In genomic region chr16:5709889-5710288, GRCh38 we compare ENCODE assay signal across 14 cellular contexts.
DNase-seq lines count a peak whose midpoint lies in the region; ATAC-seq and TF ChIP-seq lines count a peak whose summit lies in the region.
"Had no signal": no experiment of that assay in that cellular context is flagged by ENCODE, and none has a peak within 500 bp of the region (broad histone marks: within the 10 kb centered on the region; RNA-seq: fewer than 3 reads in every experiment).

No MANE protein-coding gene starts in this region.

- no peaks in the 10 kb centered on the region for H3K4me1 ChIP-seq in Karpas-422 (ENCODE audit: low read length)
- H3K4me1 ChIP-seq in mesendoderm (ENCODE audit: control insufficient read depth, low read depth, low read length): no peaks in the 10 kb centered on the region
- H3K4me1 ChIP-seq in thyroid gland: no peaks in the 10 kb centered on the region
- H3K4me1 ChIP-seq: parathyroid adenoma, spleen, stomach had no signal

- no peak overlapping the region for H4K5ac ChIP-seq in mesendoderm (ENCODE audit: low read length)

- H3K27ac ChIP-seq in Karpas-422 (ENCODE audit: low read length) (no peak overlapping the region), mesendoderm (ENCODE audit: low read depth, low read length) (no peak overlapping the region), thyroid gland (no peak overlapping the region)
- H3K27ac ChIP-seq: parathyroid adenoma, spleen, stomach had no signal

- ATAC-seq in HG03135 (IDR thresholded peaks at IDR 0.05; ENCODE audit: unreplicated experiment): no peak
- ATAC-seq: CD8-positive, alpha-beta T cell had no signal

- no CpG with 5 or more reads among the region's 6 CpGs for WGBS in mesendoderm (ENCODE audit: extremely low coverage, insufficient coverage, low lambda C conversion rate)
- 54% methylated on average over 6 of the region's 6 CpGs for WGBS in thyroid gland, 2 donors

- no peak overlapping the region for H2BK5ac ChIP-seq in mesendoderm (ENCODE audit: low read length)

- no peak overlapping the region for H2AFZ ChIP-seq in Karpas-422 (ENCODE audit: low read length)
- H2AFZ ChIP-seq: parathyroid adenoma had no signal

- H3K9me3 ChIP-seq in Karpas-422 (ENCODE audit: low read length) (0 out of 2 replicates have a peak, but pooled peaks cover 9% of the 10 kb centered on the region), thyroid gland (no peaks in the 10 kb centered on the region)

- no peak overlapping the region for H2BK120ac ChIP-seq in mesendoderm (ENCODE audit: low read depth, low read length)

- no peak overlapping the region for H3K4me3 ChIP-seq in GM12865 (ENCODE audit: low read depth, low read length)
- H3K4me3 ChIP-seq in Karpas-422 (ENCODE audit: low read length): no peak overlapping the region
- no peak overlapping the region for H3K4me3 ChIP-seq in mesendoderm (ENCODE audit: low read length)
- no peak overlapping the region for H3K4me3 ChIP-seq in thyroid gland (replicated peaks in 1 of 3)
- H3K4me3 ChIP-seq: spleen, stomach had no signal

- no peak overlapping the region for H4K8ac ChIP-seq in mesendoderm (ENCODE audit: low read depth, low read length)

- intact Hi-C loops in thyroid gland (cut with DNase I): no loop called here

- no peaks in the 10 kb centered on the region for H3K9me2 ChIP-seq in Karpas-422 (replicated peaks; ENCODE audit: insufficient read depth, low read length)

- H3K27me3 ChIP-seq in Karpas-422 (ENCODE audit: low read length): no peaks in the 10 kb centered on the region
- H3K27me3 ChIP-seq in mesendoderm (ENCODE audit: insufficient read depth, low read length, poor library complexity): no peaks in the 10 kb centered on the region
- H3K27me3 ChIP-seq in thyroid gland: no peaks in the 10 kb centered on the region
- H3K27me3 ChIP-seq: spleen, stomach had no signal

- no peak overlapping the region for H2AK5ac ChIP-seq in mesendoderm (ENCODE audit: low read length)

- H3K4me2 ChIP-seq in Karpas-422 (ENCODE audit: low read depth, low read length, poor library complexity, severe bottlenecking) (no peak overlapping the region), mesendoderm (ENCODE audit: low read length) (no peak overlapping the region)

- DNase-seq in GM12865 (ENCODE audit: low read depth) (peak; percentile 1), Karpas-422 (peak; percentile 50), astrocyte of the hippocampus (ENCODE audit: low read depth, low spot score) (peak; percentile 44), mesendoderm (peak; percentile 73), thyroid gland (no peak), NCI-H82 (lab: John Stamatoyannopoulos, UW) (no peak)
- DNase-seq in stimulated activated CD8-positive, alpha-beta memory T cell treated with anti-CD3 and anti-CD28 coated beads, Interleukin-4, amount 100 ng/mL, for 48 hours: no peak
- DNase-seq: CD8-positive, alpha-beta T cell; HCEC 1CT; NCI-H1048; spleen; stomach had no signal

- H3K9ac ChIP-seq in Karpas-422 (ENCODE audit: low read length) (no peak overlapping the region), mesendoderm (ENCODE audit: low read length) (no peak overlapping the region)
- H3K9ac ChIP-seq: parathyroid adenoma had no signal

- no peak overlapping the region for H3K23ac ChIP-seq in mesendoderm (ENCODE audit: low read length)

- no peak overlapping the region for H3K18ac ChIP-seq in mesendoderm (ENCODE audit: low read length)

- H3K4ac ChIP-seq in mesendoderm (ENCODE audit: low read depth, low read length): no peak overlapping the region

- H3K79me2 ChIP-seq in Karpas-422 (ENCODE audit: low read length): no peaks in the 10 kb centered on the region
- H3K79me2 ChIP-seq in mesendoderm (ENCODE audit: control insufficient read depth, insufficient read depth, low read length): no peaks in the 10 kb centered on the region
- H3K79me2 ChIP-seq: parathyroid adenoma had no signal

- no peak for TF ChIP-seq POLR2A in thyroid gland (IDR thresholded peaks at IDR 0.05)

- H2BK15ac ChIP-seq in mesendoderm (replicated peaks; ENCODE audit: low read depth): no peak overlapping the region

- H4K20me1 ChIP-seq in Karpas-422 (ENCODE audit: insufficient read depth, low read depth, low read length): no peaks in the 10 kb centered on the region

- H3K36me3 ChIP-seq in Karpas-422 (ENCODE audit: insufficient read depth, low read length) (no peaks in the 10 kb centered on the region), mesendoderm (ENCODE audit: control insufficient read depth, insufficient read depth, low read length) (no peaks in the 10 kb centered on the region), thyroid gland (no peaks in the 10 kb centered on the region)
- H3K36me3 ChIP-seq: spleen, stomach had no signal

- H3K79me1 ChIP-seq in mesendoderm (ENCODE audit: low read length): no peaks in the 10 kb centered on the region

- TF ChIP-seq CTCF in GM12865 (IDR thresholded peaks at IDR 0.05; ENCODE audit: insufficient read depth, low read depth, low read length, missing control alignments) (no peak), thyroid gland (IDR thresholded peaks at IDR 0.05) (no peak)

- H3K56ac ChIP-seq in mesendoderm (ENCODE audit: low read length): no peak overlapping the region

Comparison
In these comparisons a context has a peak if more than half of its experiments do, and no peak if none do; other contexts are left out.
1. DNase-seq: peak in GM12865 (single experiment), Karpas-422 (single experiment), astrocyte of the hippocampus (single experiment) and mesendoderm (single experiment); none in stimulated activated CD8-positive, alpha-beta memory T cell treated with anti-CD3 and anti-CD28 coated beads, Interleukin-4, amount 100 ng/mL, for 48 hours (single experiment), thyroid gland (0 of 2) and NCI-H82 (single experiment).